Comparison of ENCODE assay signal across 14 cellular contexts in genomic region chr2:197034292-197034691, GRCh38.
DNase-seq lines count a peak whose midpoint lies in the region; ATAC-seq and TF ChIP-seq lines count a peak whose summit lies in the region.
"Had no signal": no experiment of that assay in that cellular context is flagged by ENCODE, and none has a peak within 500 bp of the region (broad histone marks: within the 10 kb centered on the region; RNA-seq: fewer than 3 reads in every experiment).

No MANE protein-coding gene starts in this region.

- H3K4me1 Mint-ChIP-seq in activated B cell treated with CpG ODN at 0.5 μM for 24 hours (no peaks in the 10 kb centered on the region), memory B cell (peaks cover 7% of the 10 kb centered on the region), WTC11 (no peaks in the 10 kb centered on the region)

- H3K36me3 Mint-ChIP-seq in activated B cell treated with CpG ODN at 0.5 μM for 24 hours (ENCODE audit: low read depth) (peaks cover 84% of the 10 kb centered on the region), memory B cell (peaks cover 30% of the 10 kb centered on the region), WTC11 (no peaks in the 10 kb centered on the region)

- CTCF ChIA-PET in activated B cell treated with CpG ODN at 0.5 μM for 24 hours (lab: Charles Lee): no interaction called here
- CTCF ChIA-PET in WTC11 (lab: Charles Lee): interaction anchor here (0.8 kb wide), 1 partner anchor 23 kb away, joined by 3 read pairs; no protein-coding TSS in a partner anchor

- no peaks in the 10 kb centered on the region for H3K27me3 Mint-ChIP-seq in activated B cell treated with CpG ODN at 0.5 μM for 24 hours
- H3K27me3 Mint-ChIP-seq in memory B cell: no peaks in the 10 kb centered on the region
- H3K27me3 Mint-ChIP-seq in WTC11 (ENCODE audit: low read depth): no peaks in the 10 kb centered on the region; the same call in 1 of the 2 replicates

- POLR2A ChIA-PET in activated B cell treated with CpG ODN at 0.5 μM for 24 hours (lab: Charles Lee): interaction anchor here (0.7 kb wide), 1 partner anchor 174 kb away, joined by 6 read pairs; no protein-coding TSS in a partner anchor
- POLR2A ChIA-PET in WTC11 (lab: Charles Lee): no interaction called here

- H3K27ac Mint-ChIP-seq in activated B cell treated with CpG ODN at 0.5 μM for 24 hours (peak overlapping the region; percentile 12), memory B cell (peak overlapping the region; percentile 56), WTC11 (no peak overlapping the region)

- no peaks in the 10 kb centered on the region for H3K9me3 ChIP-seq in right cardiac atrium (ENCODE audit: control insufficient read depth, low read length)
- peaks cover 4% of the 10 kb centered on the region for H3K9me3 ChIP-seq in left ventricle myocardium inferior (replicated peaks)

- DNase-seq in right cardiac atrium (no peak), left ventricle myocardium inferior (no peak), activated B cell treated with CpG ODN at 0.5 μM for 24 hours (no peak), memory B cell (ENCODE audit: low spot score in 2 of 2) (no peak), WTC11 (ENCODE audit: low spot score) (no peak), NCI-H524 treated with DMSO at 0.1 percent for 48 hours (lab: John Stamatoyannopoulos, UW) (no peak), H4 (ENCODE audit: low spot score) (no peak)
- DNase-seq: H7, KG1, NCI-H1436 treated with DMSO at 0.1 percent for 48 hours, NCI-H2029 treated with DMSO at 0.1 percent for 48 hours, NCI-H774 had no signal

- no peaks in the 10 kb centered on the region for H3K27me3 ChIP-seq in right cardiac atrium (ENCODE audit: control insufficient read depth, insufficient read depth)
- H3K27me3 ChIP-seq in left ventricle myocardium inferior (ENCODE audit: low read depth): no peaks in the 10 kb centered on the region

- ATAC-seq in right cardiac atrium (no peak), activated B cell treated with CpG ODN at 0.5 μM for 24 hours (ENCODE audit: low read depth) (no peak), memory B cell (ENCODE audit: low read depth) (no peak), WTC11 (no peak)

- H3K9me3 Mint-ChIP-seq in activated B cell treated with CpG ODN at 0.5 μM for 24 hours: no peaks in the 10 kb centered on the region
- no peaks in the 10 kb centered on the region for H3K9me3 Mint-ChIP-seq in memory B cell
- no peaks in the 10 kb centered on the region for H3K9me3 Mint-ChIP-seq in WTC11

- H3K4me3 Mint-ChIP-seq in activated B cell treated with CpG ODN at 0.5 μM for 24 hours: no peak overlapping the region
- no peak overlapping the region for H3K4me3 Mint-ChIP-seq in memory B cell
- no peak overlapping the region for H3K4me3 Mint-ChIP-seq in WTC11

- H3K4me3 ChIP-seq in right cardiac atrium (ENCODE audit: low read length): no peak overlapping the region
- H3K4me3 ChIP-seq in left ventricle myocardium inferior: no peak overlapping the region

- intact Hi-C loops in right cardiac atrium (cut with DNase I) (no loop called here), left ventricle myocardium inferior (cut with micrococcal nuclease) (no loop called here), activated B cell treated with CpG ODN at 0.5 μM for 24 hours (cut with micrococcal nuclease) (no loop called here)

- H3K27ac ChIP-seq in right cardiac atrium (ENCODE audit: low read length) (peak overlapping the region; percentile 13), left ventricle myocardium inferior (replicated peaks) (no peak overlapping the region)
- H3K27ac ChIP-seq: C4-2B, RWPE1 had no signal

- TF ChIP-seq CTCF in left ventricle myocardium inferior (IDR thresholded peaks at IDR 0.05; ENCODE audit: borderline replicate concordance) (no peak), activated B cell treated with CpG ODN at 0.5 μM for 24 hours (IDR thresholded peaks at IDR 0.05) (no peak), WTC11 (IDR thresholded peaks at IDR 0.05) (no peak)

- H3K4me1 ChIP-seq in right cardiac atrium (ENCODE audit: control insufficient read depth, insufficient read depth, low read length) (peaks cover 10% of the 10 kb centered on the region), left ventricle myocardium inferior (peaks cover 30% of the 10 kb centered on the region)

- no peaks in the 10 kb centered on the region for H3K36me3 ChIP-seq in left ventricle myocardium inferior

- 52% methylated on average over 5 of the region's 5 CpGs for WGBS in right cardiac atrium

TF ChIP-seq in WTC11, 78 proteins besides CTCF, POLR2A, EP300 and RAD21 (continues in another document):
- TF ChIP-seq GRHL2 (CRISPR knock-in tag; IDR thresholded peaks at IDR 0.05; ENCODE audit: insufficient replicate concordance, severe bottlenecking): no peak
- TF ChIP-seq ZNF138 (CRISPR knock-in tag; conservative IDR thresholded peaks at IDR 0.05): no peak
- no peak for TF ChIP-seq ZNF263 (CRISPR knock-in tag; IDR thresholded peaks at IDR 0.05; ENCODE audit: low read depth)
- TF ChIP-seq MLX (CRISPR knock-in tag; IDR thresholded peaks at IDR 0.05): no peak
- TF ChIP-seq OVOL2 (CRISPR knock-in tag; IDR thresholded peaks at IDR 0.05; ENCODE audit: borderline replicate concordance): no peak
- no peak for TF ChIP-seq NR1H2 (CRISPR knock-in tag; IDR thresholded peaks at IDR 0.05)
- TF ChIP-seq, protein P1, sequence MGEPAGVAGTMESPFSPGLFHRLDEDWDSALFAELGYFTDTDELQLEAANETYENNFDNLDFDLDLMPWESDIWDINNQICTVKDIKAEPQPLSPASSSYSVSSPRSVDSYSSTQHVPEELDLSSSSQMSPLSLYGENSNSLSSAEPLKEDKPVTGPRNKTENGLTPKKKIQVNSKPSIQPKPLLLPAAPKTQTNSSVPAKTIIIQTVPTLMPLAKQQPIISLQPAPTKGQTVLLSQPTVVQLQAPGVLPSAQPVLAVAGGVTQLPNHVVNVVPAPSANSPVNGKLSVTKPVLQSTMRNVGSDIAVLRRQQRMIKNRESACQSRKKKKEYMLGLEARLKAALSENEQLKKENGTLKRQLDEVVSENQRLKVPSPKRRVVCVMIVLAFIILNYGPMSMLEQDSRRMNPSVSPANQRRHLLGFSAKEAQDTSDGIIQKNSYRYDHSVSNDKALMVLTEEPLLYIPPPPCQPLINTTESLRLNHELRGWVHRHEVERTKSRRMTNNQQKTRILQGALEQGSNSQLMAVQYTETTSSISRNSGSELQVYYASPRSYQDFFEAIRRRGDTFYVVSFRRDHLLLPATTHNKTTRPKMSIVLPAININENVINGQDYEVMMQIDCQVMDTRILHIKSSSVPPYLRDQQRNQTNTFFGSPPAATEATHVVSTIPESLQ (CRISPR knock-in tag; IDR thresholded peaks at IDR 0.05): no peak
- no peak for TF ChIP-seq PRDM15 (CRISPR knock-in tag; IDR thresholded peaks at IDR 0.05)
- TF ChIP-seq NR3C1 (CRISPR knock-in tag; conservative IDR thresholded peaks at IDR 0.05; ENCODE audit: low read depth): no peak
- TF ChIP-seq ZNF121 (CRISPR knock-in tag; IDR thresholded peaks at IDR 0.05): no peak
- TF ChIP-seq SP1 (CRISPR knock-in tag; conservative IDR thresholded peaks at IDR 0.05): no peak
- no peak for TF ChIP-seq JAZF1 (CRISPR knock-in tag; IDR thresholded peaks at IDR 0.05)
